Comparison of ENCODE assay signal across 16 cellular contexts in the genomic region with DNA sequence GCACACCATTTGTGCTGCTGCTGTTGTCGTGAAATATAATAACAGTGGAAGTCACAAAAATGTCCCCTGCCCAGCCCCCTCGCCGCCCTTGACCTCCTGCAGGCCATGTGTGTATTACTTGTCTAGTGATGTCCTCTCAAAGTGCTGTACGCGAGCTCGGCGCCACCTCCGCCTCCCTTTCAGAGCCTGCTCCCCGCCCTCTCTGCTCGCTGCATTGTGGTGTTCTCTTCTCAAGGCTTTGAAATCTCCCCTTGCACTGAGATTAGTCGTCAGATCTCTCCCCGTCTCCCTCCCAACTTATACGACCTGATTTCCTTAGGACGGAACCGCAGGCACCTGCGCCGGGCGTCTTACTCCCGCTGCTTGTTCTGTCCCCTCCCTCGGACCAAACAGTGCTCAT. TPM values are rescaled to one million over a fixed set of nuclear protein-coding genes. Genes with fewer than 3 reads are reported as not detected.
DNase-seq lines count a peak whose midpoint lies in the region; ATAC-seq and TF ChIP-seq lines count a peak whose summit lies in the region.
"Had no signal": no experiment of that assay in that cellular context is flagged by ENCODE, and none has a peak within 500 bp of the region (broad histone marks: within the 10 kb centered on the region; RNA-seq: fewer than 3 reads in every experiment).

No MANE protein-coding gene starts in this region.

- no peaks in the 10 kb centered on the region for H3K79me2 ChIP-seq in mammary epithelial cell (ENCODE audit: insufficient read depth, low read length)
- H3K79me2 ChIP-seq in PC-9 (ENCODE audit: low read depth), result no peaks in the 10 kb centered on the region
- no peaks in the 10 kb centered on the region for H3K79me2 ChIP-seq in osteoblast (ENCODE audit: insufficient read depth, low read length)

- H3K9me3 ChIP-seq in mammary epithelial cell (replicated peaks; ENCODE audit: insufficient read depth, low read length), result no peaks in the 10 kb centered on the region
- no peaks in the 10 kb centered on the region for H3K9me3 ChIP-seq in PC-9 (ENCODE audit: insufficient read depth, low read depth)
- H3K9me3 ChIP-seq in osteoblast (ENCODE audit: low read depth, low read length), result no peaks in the 10 kb centered on the region

- H3K27ac ChIP-seq in mammary epithelial cell (ENCODE audit: insufficient read depth, low read depth, low read length) (no peak overlapping the region), PC-9 (no peak overlapping the region), osteoblast (ENCODE audit: low read depth, low read length) (no peak overlapping the region)
- H3K27ac ChIP-seq: BLaER1, HL-60 had no signal

- H2AFZ ChIP-seq in mammary epithelial cell (ENCODE audit: low read depth, low read length) (no peak overlapping the region), PC-9 (no peak overlapping the region), osteoblast (ENCODE audit: low read length) (no peak overlapping the region)
- H2AFZ ChIP-seq: GM23338 had no signal

- CTCF ChIA-PET in mammary epithelial cell (lab: Charles Lee; ENCODE audit: low non-redundant PET), result no interaction called here
- CTCF ChIA-PET in MCF 10A (lab: Yijun Ruan, JAX), result interaction anchor here (0.8 kb wide), 1 partner anchor 42 kb away, joined by 4 read pairs; no protein-coding TSS in a partner anchor
- CTCF ChIA-PET in PC-9 (lab: Charles Lee), result no interaction called here
- CTCF ChIA-PET in activated naive CD4-positive, alpha-beta T cell treated with anti-CD3 and anti-CD28 coated beads, Interleukin-2, amount 10 ng/mL, durations not matched to agents 7 days and 5 days (lab: Charles Lee), result no interaction called here

- intact Hi-C loops in mammary epithelial cell (cut with micrococcal nuclease) (no loop called here), MCF 10A (cut with micrococcal nuclease) (no loop called here), PC-9 (cut with micrococcal nuclease; ENCODE audit: unreplicated experiment) (no loop called here)

- H3K9ac ChIP-seq in mammary epithelial cell (ENCODE audit: insufficient read depth, low read length), result no peak overlapping the region
- H3K9ac ChIP-seq: BLaER1 had no signal

- H3K4me3 ChIP-seq in mammary epithelial cell (replicated peaks in 1 of 3; ENCODE audit: insufficient read depth in 1 of 3, low read depth in 2 of 3, low read length in 3 of 3), result no peak overlapping the region
- no peak overlapping the region for H3K4me3 ChIP-seq in PC-9
- H3K4me3 ChIP-seq in osteoblast (ENCODE audit: insufficient read depth, low read length), result no peak overlapping the region
- H3K4me3 ChIP-seq: BLaER1, GM23338 had no signal

- H3K27ac Mint-ChIP-seq in MCF 10A (ENCODE audit: low read depth, unreplicated experiment), result no peak overlapping the region
- H3K27ac Mint-ChIP-seq in activated naive CD4-positive, alpha-beta T cell treated with anti-CD3 and anti-CD28 coated beads, Interleukin-2, amount 10 ng/mL, durations not matched to agents 7 days and 5 days, result no peak overlapping the region
- H3K27ac Mint-ChIP-seq: GM23338 had no signal

- no peak for ATAC-seq in GM18505 (IDR thresholded peaks at IDR 0.05; ENCODE audit: unreplicated experiment)
- ATAC-seq: GM23338 had no signal

- BruUV-seq in mammary epithelial cell (replicated peaks; lab: Mats Ljungman, UMichigan) (TSS peak; percentile 47), MCF 10A (replicated peaks; lab: Mats Ljungman, UMichigan) (no TSS peak), PC-9 (replicated peaks; lab: Mats Ljungman, UMichigan) (TSS peak; percentile 18)

- H3K36me3 ChIP-seq in mammary epithelial cell (ENCODE audit: insufficient read depth, low read length) (no peaks in the 10 kb centered on the region), PC-9 (ENCODE audit: low read depth) (no peaks in the 10 kb centered on the region), osteoblast (ENCODE audit: insufficient read depth, low read length) (peaks cover 18% of the 10 kb centered on the region)

- POLR2A ChIA-PET in MCF 10A (lab: Yijun Ruan, JAX) (interaction anchor here (0.6 to 1.2 kb wide), 4 partner anchors 11 to 55 kb away, joined by 3 read pairs; no protein-coding TSS in a partner anchor), PC-9 (lab: Charles Lee; ENCODE audit: unreplicated experiment) (no interaction called here)

- H3K27me3 ChIP-seq in mammary epithelial cell (ENCODE audit: insufficient read depth, low read length) (no peaks in the 10 kb centered on the region), PC-9 (ENCODE audit: insufficient read depth, low read depth) (no peaks in the 10 kb centered on the region), osteoblast (ENCODE audit: insufficient read depth, low read length) (no peaks in the 10 kb centered on the region)
- H3K27me3 ChIP-seq: BLaER1 had no signal

- H3K9me2 ChIP-seq in PC-9 (ENCODE audit: insufficient read depth), result no peaks in the 10 kb centered on the region

- TF ChIP-seq POLR2A in GM18505 (IDR thresholded peaks at IDR 0.05; ENCODE audit: borderline replicate concordance, extremely low read depth, insufficient read depth, insufficient read length), result no peak

- WGBS in mammary epithelial cell (ENCODE audit: low coverage, missing lambda C conversion rate), result 91% methylated on average over 13 of the region's 20 CpGs

- TF ChIP-seq CTCF in mammary epithelial cell (conservative IDR thresholded peaks at IDR 0.05 in 1 of 2, IDR thresholded peaks at IDR 0.05 in 1 of 2; ENCODE audit: extremely low read depth in 1 of 2, insufficient read depth in 1 of 2, low read depth in 1 of 2, low read length in 2 of 2) (no peak), MCF 10A (IDR thresholded peaks at IDR 0.05; ENCODE audit: unreplicated experiment) (no peak), PC-9 (conservative IDR thresholded peaks at IDR 0.05) (no peak), osteoblast (IDR thresholded peaks at IDR 0.05; ENCODE audit: extremely low read depth, low read depth, low read length) (no peak)

- in situ Hi-C loops in mammary epithelial cell (cut with MboI; ENCODE audit: low sequenced_read_pairs in 2 of 2), result no loop called here

- no peaks in the 10 kb centered on the region for H3K9me3 Mint-ChIP-seq in MCF 10A (ENCODE audit: unreplicated experiment)
- H3K9me3 Mint-ChIP-seq in activated naive CD4-positive, alpha-beta T cell treated with anti-CD3 and anti-CD28 coated beads, Interleukin-2, amount 10 ng/mL, durations not matched to agents 7 days and 5 days, result no peaks in the 10 kb centered on the region
- H3K9me3 Mint-ChIP-seq: GM23338, H9 had no signal

- no peaks in the 10 kb centered on the region for H3F3A ChIP-seq in PC-9 (ENCODE audit: insufficient read depth, low read depth)

- no peaks in the 10 kb centered on the region for H3K36me3 Mint-ChIP-seq in MCF 10A (ENCODE audit: insufficient read depth, unreplicated experiment)
- H3K36me3 Mint-ChIP-seq in activated naive CD4-positive, alpha-beta T cell treated with anti-CD3 and anti-CD28 coated beads, Interleukin-2, amount 10 ng/mL, durations not matched to agents 7 days and 5 days, result no peaks in the 10 kb centered on the region

- no peak overlapping the region for H3K4me3 Mint-ChIP-seq in MCF 10A (ENCODE audit: unreplicated experiment)
- no peak overlapping the region for H3K4me3 Mint-ChIP-seq in activated naive CD4-positive, alpha-beta T cell treated with anti-CD3 and anti-CD28 coated beads, Interleukin-2, amount 10 ng/mL, durations not matched to agents 7 days and 5 days
- H3K4me3 Mint-ChIP-seq: GM23338, H9 had no signal

- no peaks in the 10 kb centered on the region for H3K4me1 Mint-ChIP-seq in MCF 10A (ENCODE audit: insufficient read depth, unreplicated experiment)
- no peaks in the 10 kb centered on the region for H3K4me1 Mint-ChIP-seq in activated naive CD4-positive, alpha-beta T cell treated with anti-CD3 and anti-CD28 coated beads, Interleukin-2, amount 10 ng/mL, durations not matched to agents 7 days and 5 days
- H3K4me1 Mint-ChIP-seq: GM23338, H9 had no signal

- H3K4me2 ChIP-seq in mammary epithelial cell (ENCODE audit: insufficient read depth, low read depth, low read length) (no peak overlapping the region), PC-9 (no peak overlapping the region), osteoblast (ENCODE audit: insufficient read depth, low read length) (no peak overlapping the region)
- H3K4me2 ChIP-seq: BLaER1, GM23338 had no signal

- H3K4me1 ChIP-seq in mammary epithelial cell (ENCODE audit: insufficient read depth, low read length), result peaks cover under 1% of the 10 kb centered on the region
- H3K4me1 ChIP-seq in PC-9 (replicated peaks; ENCODE audit: insufficient read depth), result no peaks in the 10 kb centered on the region
- no peaks in the 10 kb centered on the region for H3K4me1 ChIP-seq in osteoblast (ENCODE audit: insufficient read depth, low read length)
- H3K4me1 ChIP-seq: BLaER1 had no signal

- dilution Hi-C loops in mammary epithelial cell (cut with HindIII; ENCODE audit: low sequenced_read_pairs), result no loop called here

- DNase-seq in mammary epithelial cell, result no peak
- DNase-seq in MCF 10A (ENCODE audit: unreplicated experiment), result no peak
- no peak for DNase-seq in PC-9
- DNase-seq in left kidney (ENCODE audit: low read depth, low spot score), result peak; percentile 17
- DNase-seq in osteoblast (ENCODE audit: insufficient read length, low spot score, missing footprints), result peak; percentile 54
- DNase-seq in cerebellar nuclear complex (lab: John Stamatoyannopoulos, UW), result no peak
- DNase-seq in activated naive CD4-positive, alpha-beta T cell treated with anti-CD3 and anti-CD28 coated beads, Interleukin-2, amount 10 ng/mL, durations not matched to agents 7 days and 5 days, result no peak
- DNase-seq: 8988T, AML-193, DMS 273 treated with DMSO at 0.1 percent for 48 hours, H9 had no signal

- H4K20me1 ChIP-seq in mammary epithelial cell (ENCODE audit: insufficient read depth, low read length) (no peaks in the 10 kb centered on the region), PC-9 (ENCODE audit: insufficient read depth) (no peaks in the 10 kb centered on the region), osteoblast (ENCODE audit: insufficient read depth, low read length) (no peaks in the 10 kb centered on the region)
- H4K20me1 ChIP-seq: BLaER1 had no signal

- H3K27me3 Mint-ChIP-seq in MCF 10A (ENCODE audit: insufficient read depth, unreplicated experiment), result no peaks in the 10 kb centered on the region
- no peaks in the 10 kb centered on the region for H3K27me3 Mint-ChIP-seq in activated naive CD4-positive, alpha-beta T cell treated with anti-CD3 and anti-CD28 coated beads, Interleukin-2, amount 10 ng/mL, durations not matched to agents 7 days and 5 days

RNA-seq across cellular contexts. Expression of gene CFAP157, which starts 14.7 kb away (rescaled TPM):
- total RNA-seq in mammary epithelial cell (not detected), MCF 10A (2022) (not detected in 2 replicates), PC-9 (2021) (0.65 and 0.68 TPM in 2 replicates), osteoblast (not detected in 2 replicates)
- not detected for polyA plus RNA-seq in mammary epithelial cell
- not detected for polyA minus RNA-seq in mammary epithelial cell
- total RNA-seq: Daoy had no signal

RNA-seq across cellular contexts. Expression of gene PTRH1, which starts 23.4 kb away (rescaled TPM):
- total RNA-seq in mammary epithelial cell (10 to 100 TPM; 18.2 to 32.2 TPM), MCF 10A (2022) (35.2 and 37.8 TPM in 2 replicates), PC-9 (2021) (22.4 and 32.9 TPM in 2 replicates), osteoblast (12.7 and 16.3 TPM in 2 replicates)
- 29.2 TPM for polyA plus RNA-seq in mammary epithelial cell
- 3.6 TPM for polyA minus RNA-seq in mammary epithelial cell

RNA-seq across cellular contexts. Expression of gene TTC16, which starts 23.8 kb away (rescaled TPM):
- total RNA-seq in mammary epithelial cell (under 1 TPM; under 0.01 to 0.21 TPM), MCF 10A (2022) (0.19 and 0.32 TPM in 2 replicates), PC-9 (2021) (0.26 and 0.40 TPM in 2 replicates), osteoblast (under 0.01 TPM in 1 of 2 replicates, not detected in the other)
- 0.03 TPM for polyA plus RNA-seq in mammary epithelial cell
- not detected for polyA minus RNA-seq in mammary epithelial cell
- total RNA-seq: GM23338, H9 had no signal
- polyA plus RNA-seq: GM23338 had no signal

RNA-seq across cellular contexts. Expression of gene TOR2A, which starts 43.0 kb away (rescaled TPM):
- 10 to 100 TPM in 1 of 2 donors, 1 to 10 TPM in 1; 4.0 to 13.2 TPM for total RNA-seq in mammary epithelial cell
- polyA plus RNA-seq in mammary epithelial cell, result 10.3 TPM
- 5.6 TPM for polyA minus RNA-seq in mammary epithelial cell
- 8.4 and 11.3 TPM in 2 replicates for total RNA-seq in MCF 10A (2022)
- total RNA-seq in PC-9 (2021), result 16.4 and 19.7 TPM in 2 replicates
- 3.8 and 4.7 TPM in 2 replicates for total RNA-seq in osteoblast

Comparison
In these comparisons a context has a peak if more than half of its experiments do, and no peak if none do; other contexts are left out.
1. DNase-seq: peak in left kidney (single experiment) and osteoblast (single experiment); none in mammary epithelial cell (single experiment), MCF 10A (single experiment), PC-9 (0 of 2), cerebellar nuclear complex (0 of 2) and activated naive CD4-positive, alpha-beta T cell treated with anti-CD3 and anti-CD28 coated beads, Interleukin-2, amount 10 ng/mL, durations not matched to agents 7 days and 5 days (single experiment).